Comparison of ENCODE assay signal across 19 cellular contexts in genomic region chr2:127596311-127597045, GRCh38. TPM values are rescaled to one million over a fixed set of nuclear protein-coding genes. Genes with fewer than 3 reads are reported as not detected.
DNase-seq lines count a peak whose midpoint lies in the region; ATAC-seq and TF ChIP-seq lines count a peak whose summit lies in the region.
"Had no signal": no experiment of that assay in that cellular context is flagged by ENCODE, and none has a peak within 500 bp of the region (broad histone marks: within the 10 kb centered on the region; RNA-seq: fewer than 3 reads in every experiment).

No MANE protein-coding gene starts in this region.

- no peaks in the 10 kb centered on the region for H4K20me1 ChIP-seq in DND-41 (ENCODE audit: insufficient read depth, low read length)

- peaks cover 83% of the 10 kb centered on the region for H3K4me1 ChIP-seq in DND-41 (ENCODE audit: insufficient read depth, low read length)
- peaks cover 0 to 5% (median 4%) of the 10 kb centered on the region in 6 donors for H3K4me1 ChIP-seq in spleen
- H3K4me1 ChIP-seq in BE2C, result no peaks in the 10 kb centered on the region

- H3K79me2 ChIP-seq in DND-41 (ENCODE audit: insufficient read depth, low read length), result peaks cover 23% of the 10 kb centered on the region

- 91 to 97% (median 95%) methylated on average over 10 to 14 of the region's 14 CpGs for WGBS in spleen, 5 donors

- no peak for DNase-seq in DND-41
- DNase-seq in H7, result peak; percentile 19
- DNase-seq in islet precursor cell, result peak; percentile 31
- DNase-seq in spleen, result peak; percentile 44
- no peak for DNase-seq in BE2C
- no peak for DNase-seq in HuH-7 (ENCODE audit: low spot score)
- DNase-seq: Kasumi-1, NCI-H1930, NCI-H2171, NCI-H446 treated with DMSO at 0.1 percent for 48 hours, NCI-H82, SHP77 treated with DMSO at 0.1 percent for 48 hours had no signal

- intact Hi-C loops in spleen (cut with DNase I; ENCODE audit: low total_unique reads), result loop anchor here (10.0 kb wide), 1 partner anchor 48 kb away; the partner anchor contains the start of gene GPR17

- H3K4me3 ChIP-seq in DND-41 (ENCODE audit: low read depth in 1 of 2, low read length in 2 of 2) (no peak overlapping the region), H7 (ENCODE audit: insufficient read depth, low read depth, low read length) (no peak overlapping the region), spleen (no peak overlapping the region), BE2C (ENCODE audit: low read depth, low read length) (no peak overlapping the region)

- H2AFZ ChIP-seq in DND-41 (ENCODE audit: low read depth, low read length), result no peak overlapping the region

- H3K27me3 ChIP-seq in DND-41 (ENCODE audit: insufficient read depth, low read length, poor library complexity) (no peaks in the 10 kb centered on the region), H7 (ENCODE audit: control insufficient read depth, insufficient read depth, low read length) (no peaks in the 10 kb centered on the region), spleen (replicated peaks in 1 of 7) (no peaks in the 10 kb centered on the region), BE2C (no peaks in the 10 kb centered on the region)

- peak overlapping the region; percentile 97 for H3K27ac ChIP-seq in DND-41 (ENCODE audit: low read length)
- H3K27ac ChIP-seq in spleen, result no peak overlapping the region

- H3K36me3 ChIP-seq in DND-41 (ENCODE audit: insufficient read depth, low read length), result peaks cover 4% of the 10 kb centered on the region; the same call in 1 of the 2 replicates
- no peaks in the 10 kb centered on the region for H3K36me3 ChIP-seq in H7 (replicated peaks; ENCODE audit: control insufficient read depth, insufficient read depth, low read length)
- H3K36me3 ChIP-seq in spleen, result no peaks in the 10 kb centered on the region
- no peaks in the 10 kb centered on the region for H3K36me3 ChIP-seq in BE2C

- H3K9me3 ChIP-seq in DND-41 (ENCODE audit: insufficient read depth, low read length, severe bottlenecking) (peaks cover 7% of the 10 kb centered on the region), spleen (no peaks in the 10 kb centered on the region), BE2C (no peaks in the 10 kb centered on the region)

- TF ChIP-seq CTCF in DND-41 (IDR thresholded peaks at IDR 0.05; ENCODE audit: borderline replicate concordance, extremely low read depth, low read length, poor library complexity, severe bottlenecking) (no peak), spleen (IDR thresholded peaks at IDR 0.05 in 8 of 11, conservative IDR thresholded peaks at IDR 0.05 in 3 of 11) (no peak), BE2C (IDR thresholded peaks at IDR 0.05; ENCODE audit: low read depth, low read length) (no peak)

- no peak overlapping the region for H3K4me2 ChIP-seq in DND-41 (ENCODE audit: insufficient read depth, low read length)

- ATAC-seq in DND-41 (ENCODE audit: insufficient read depth, low read depth), result no peak
- ATAC-seq in GM18861 (IDR thresholded peaks at IDR 0.05; ENCODE audit: unreplicated experiment), result no peak
- ATAC-seq in HG03342 (IDR thresholded peaks at IDR 0.05; ENCODE audit: unreplicated experiment), result no peak
- ATAC-seq: CD8-positive, alpha-beta T cell; HepG2; Panc1 had no signal

- H3K9ac ChIP-seq in DND-41 (ENCODE audit: low read depth, low read length), result peak overlapping the region; percentile 57

- no peak for TF ChIP-seq POLR2A in spleen (IDR thresholded peaks at IDR 0.05)

RNA-seq across cellular contexts. Expression of gene GPR17, which starts 49.5 kb away (rescaled TPM):
- total RNA-seq in H7 (2014; rRNA removed; shearing (Covaris generic)), result not detected in 2 replicates
- total RNA-seq in spleen, result under 1 TPM in 3 of 7 donors, not detected in 4; 0.22 to 0.79 (median 0.23) TPM
- 1 to 10 TPM in 1 of 3 donors, under 1 TPM in 2; 0.09 to 1.9 (median 0.26) TPM for polyA plus RNA-seq in spleen
- not detected for polyA plus RNA-seq in BE2C (2012; ENCODE audit: insufficient read depth, insufficient read length, low read depth)
- total RNA-seq: CD8-positive, alpha-beta T cell; HepG2 had no signal
- polyA plus RNA-seq: AG04450, BJ, HepG2 had no signal

Comparison
In these comparisons a context has a peak if more than half of its experiments do, and no peak if none do; other contexts are left out.
1. DNase-seq: peak in H7 (single experiment), islet precursor cell (single experiment) and spleen (single experiment); none in DND-41 (single experiment), BE2C (single experiment) and HuH-7 (single experiment).